31 cellular contexts compared by ENCODE assay signal in genomic region chr5:1336749-1337489, GRCh38. TPM values are rescaled to one million over a fixed set of nuclear protein-coding genes. Genes with fewer than 3 reads are reported as not detected.
DNase-seq lines count a peak whose midpoint lies in the region; ATAC-seq and TF ChIP-seq lines count a peak whose summit lies in the region.
"Had no signal": no experiment of that assay in that cellular context is flagged by ENCODE, and none has a peak within 500 bp of the region (broad histone marks: within the 10 kb centered on the region; RNA-seq: fewer than 3 reads in every experiment).

No MANE protein-coding gene starts in this region.

- peaks cover 0 to 32% (median under 1%) of the 10 kb centered on the region in 6 donors for H3K4me1 ChIP-seq in spleen
- no peaks in the 10 kb centered on the region for H3K4me1 ChIP-seq in thyroid gland
- H3K4me1 ChIP-seq: heart left ventricle, SJSA1 had no signal

- 88 to 92% (median 90%) methylated on average over 14 to 22 of the region's 22 CpGs for WGBS in spleen, 5 donors
- WGBS in thyroid gland, 2 donors: 90 to 93% methylated on average over 17 to 22 of the region's 22 CpGs

- CTCF ChIA-PET in activated CD8-positive, alpha-beta memory T cell treated with anti-CD3 and anti-CD28 coated beads, Interleukin-2, amount 10 ng/mL, durations not matched to agents 7 days and 5 days (lab: Charles Lee): no interaction called here

- TF ChIP-seq CTCF in spleen (IDR thresholded peaks at IDR 0.05 in 8 of 11, conservative IDR thresholded peaks at IDR 0.05 in 3 of 11): no peak
- no peak for TF ChIP-seq CTCF in thyroid gland (IDR thresholded peaks at IDR 0.05)

- H3K36me3 ChIP-seq in KOPT-K1 (ENCODE audit: insufficient read depth, low read length) (peaks cover 97% of the 10 kb centered on the region), spleen (peaks cover 10 to 100% (median 86%) of the 10 kb centered on the region in 6 donors), thyroid gland (peaks cover 84 to 88% of the 10 kb centered on the region in 2 donors)

- no peak for ATAC-seq in activated CD8-positive, alpha-beta memory T cell treated with anti-CD3 and anti-CD28 coated beads, Interleukin-2, amount 10 ng/mL, durations not matched to agents 7 days and 5 days

- H3K36me3 Mint-ChIP-seq in activated CD8-positive, alpha-beta memory T cell treated with anti-CD3 and anti-CD28 coated beads, Interleukin-2, amount 10 ng/mL, durations not matched to agents 7 days and 5 days: peaks cover 33% of the 10 kb centered on the region

- no peak overlapping the region for H3K4me3 ChIP-seq in spleen
- H3K4me3 ChIP-seq in thyroid gland (replicated peaks in 1 of 3): no peak overlapping the region
- H3K4me3 ChIP-seq: heart left ventricle, SJSA1, smooth muscle cell had no signal

- no peaks in the 10 kb centered on the region for H3K27me3 Mint-ChIP-seq in activated CD8-positive, alpha-beta memory T cell treated with anti-CD3 and anti-CD28 coated beads, Interleukin-2, amount 10 ng/mL, durations not matched to agents 7 days and 5 days
- H3K27me3 Mint-ChIP-seq: activated naive CD8-positive, alpha-beta T cell; CD4-positive, CD25-positive, alpha-beta regulatory T cell; T-cell had no signal

- TF ChIP-seq POLR2A in spleen (IDR thresholded peaks at IDR 0.05): no peak
- no peak for TF ChIP-seq POLR2A in thyroid gland (IDR thresholded peaks at IDR 0.05)

- H3K27ac Mint-ChIP-seq in activated CD8-positive, alpha-beta memory T cell treated with anti-CD3 and anti-CD28 coated beads, Interleukin-2, amount 10 ng/mL, durations not matched to agents 7 days and 5 days: no peak overlapping the region
- H3K27ac Mint-ChIP-seq: activated naive CD8-positive, alpha-beta T cell; CD4-positive, CD25-positive, alpha-beta regulatory T cell had no signal

- peak; percentile 45 for DNase-seq in NCI-H2227 (lab: John Stamatoyannopoulos, UW; ENCODE audit: unreplicated experiment)
- DNase-seq in NCI-H2227 treated with DMSO at 0.1 percent for 48 hours (lab: John Stamatoyannopoulos, UW): no peak
- DNase-seq in kidney tubule cell (ENCODE audit: low spot score): peak; percentile 13
- peak; percentile 64 for DNase-seq in spleen
- no peak for DNase-seq in activated gamma-delta T cell treated with Interleukin-2 at 50 U/mL for 16 hours
- no peak for DNase-seq in thyroid gland
- no peak for DNase-seq in activated CD8-positive, alpha-beta memory T cell treated with anti-CD3 and anti-CD28 coated beads, Interleukin-2, amount 10 ng/mL, durations not matched to agents 7 days and 5 days
- DNase-seq: activated CD4-positive, alpha-beta T cell treated with anti-CD3 and anti-CD28 coated beads, Interleukin-2, amount 50 U/mL, for 48 hours; activated CD4-positive, CD25-positive, alpha-beta regulatory T cell; activated CD8-positive, alpha-beta memory T cell treated with anti-CD3 and anti-CD28 coated beads, Interleukin-2, amount 50 U/mL, for 4 hours; anterior cingulate cortex; CD4-positive, CD25-positive, alpha-beta regulatory T cell; cortex of kidney; EL; foreskin fibroblast; GOT3; kidney glomerular epithelial cell; mesendoderm; NCI-H1092; NCI-H1930; NCI-H526 treated with DMSO at 0.1 percent for 48 hours; stimulated activated CD4-positive, alpha-beta T cell treated with anti-CD3 and anti-CD28 coated beads, Interleukin-2, amount 100 ng/mL, for 24 hours; T-cell had no signal

- H3K9me3 ChIP-seq in KOPT-K1 (ENCODE audit: insufficient read depth, low read length, poor library complexity, severe bottlenecking) (no peaks in the 10 kb centered on the region), spleen (no peaks in the 10 kb centered on the region), thyroid gland (no peaks in the 10 kb centered on the region)
- H3K9me3 ChIP-seq: heart left ventricle, SJSA1 had no signal

- no peaks in the 10 kb centered on the region for H3K9me3 Mint-ChIP-seq in activated CD8-positive, alpha-beta memory T cell treated with anti-CD3 and anti-CD28 coated beads, Interleukin-2, amount 10 ng/mL, durations not matched to agents 7 days and 5 days (ENCODE audit: low read depth)
- H3K9me3 Mint-ChIP-seq: CD4-positive, CD25-positive, alpha-beta regulatory T cell; T-cell had no signal

- intact Hi-C loops in spleen (cut with DNase I; ENCODE audit: low total_unique reads): no loop called here
- intact Hi-C loops in thyroid gland (cut with DNase I): no loop called here

- no peak overlapping the region for H3K4me3 Mint-ChIP-seq in activated CD8-positive, alpha-beta memory T cell treated with anti-CD3 and anti-CD28 coated beads, Interleukin-2, amount 10 ng/mL, durations not matched to agents 7 days and 5 days
- H3K4me3 Mint-ChIP-seq: activated naive CD8-positive, alpha-beta T cell; CD4-positive, CD25-positive, alpha-beta regulatory T cell had no signal

- H3K27me3 ChIP-seq in spleen (replicated peaks in 1 of 7): no peaks in the 10 kb centered on the region
- H3K27me3 ChIP-seq in thyroid gland: no peaks in the 10 kb centered on the region
- H3K27me3 ChIP-seq: heart left ventricle, SJSA1 had no signal

- peaks cover 8% of the 10 kb centered on the region for H3K4me1 Mint-ChIP-seq in activated CD8-positive, alpha-beta memory T cell treated with anti-CD3 and anti-CD28 coated beads, Interleukin-2, amount 10 ng/mL, durations not matched to agents 7 days and 5 days

- H3K27ac ChIP-seq in KOPT-K1 (ENCODE audit: low read depth, low read length, poor library complexity, severe bottlenecking): peak overlapping the region; percentile 32
- no peak overlapping the region for H3K27ac ChIP-seq in spleen
- H3K27ac ChIP-seq in thyroid gland: no peak overlapping the region
- H3K27ac ChIP-seq: 22Rv1, heart left ventricle, SJSA1 had no signal

RNA-seq across cellular contexts. Expression of gene CLPTM1L, which starts 8.0 kb away (rescaled TPM):
- total RNA-seq in spleen: 100 to 1,000 TPM in 3 of 7 donors, 10 to 100 TPM in 4; 87.2 to 118 (median 99.9) TPM
- 10 to 100 TPM; 39.7 to 55.6 (median 45.1) TPM for polyA plus RNA-seq in spleen
- 100 to 1,000 TPM; 149 to 215 (median 179) TPM for total RNA-seq in thyroid gland
- 100 to 1,000 TPM; 107 to 115 TPM for total RNA-seq in activated CD8-positive, alpha-beta memory T cell treated with anti-CD3 and anti-CD28 coated beads, Interleukin-2, amount 10 ng/mL, durations not matched to agents 7 days and 5 days

RNA-seq across cellular contexts. Expression of gene TERT, which starts 42.1 kb away (rescaled TPM):
- total RNA-seq in spleen (1 to 10 TPM in 2 of 7 donors, under 1 TPM in 3, not detected in 2; 0.16 to 5.3 (median 0.43) TPM), thyroid gland (not detected)
- polyA plus RNA-seq in spleen: under 1 TPM; 0.09 to 0.53 (median 0.19) TPM
- total RNA-seq in activated CD8-positive, alpha-beta memory T cell treated with anti-CD3 and anti-CD28 coated beads, Interleukin-2, amount 10 ng/mL, durations not matched to agents 7 days and 5 days: 1 to 10 TPM in 1 of 2 experiments, under 1 TPM in 1; 0.82 to 1.5 TPM
- total RNA-seq: heart left ventricle, omental fat pad, smooth muscle cell, ureter had no signal
- polyA plus RNA-seq: CD4-positive, CD25-positive, alpha-beta regulatory T cell; heart left ventricle; smooth muscle cell had no signal

Comparison
In these comparisons a context has a peak if more than half of its experiments do, and no peak if none do; other contexts are left out.
1. DNase-seq: peak in NCI-H2227 (single experiment), kidney tubule cell (single experiment) and spleen (single experiment); none in NCI-H2227 treated with DMSO at 0.1 percent for 48 hours (single experiment), activated gamma-delta T cell treated with Interleukin-2 at 50 U/mL for 16 hours (single experiment), thyroid gland (0 of 2) and activated CD8-positive, alpha-beta memory T cell treated with anti-CD3 and anti-CD28 coated beads, Interleukin-2, amount 10 ng/mL, durations not matched to agents 7 days and 5 days (single experiment).